Comparison of ENCODE assay signal across 9 cellular contexts in genomic region chr10:98340261-98340675, GRCh38.
A peak's percentile ranks its signal among the peaks of the same experiment; 100 is the strongest.
DNase-seq lines count a peak whose midpoint lies in the region; ATAC-seq, FAIRE-seq and TF ChIP-seq lines count a peak whose summit lies in the region.
"Had no signal": no experiment of that assay in that cellular context is flagged by ENCODE, and none has a peak within 500 bp of the region (broad histone marks: within the 10 kb centered on the region; RNA-seq: fewer than 3 reads in every experiment).

No MANE protein-coding gene starts in this region.

- H3K9me3 Mint-ChIP-seq in activated CD8-positive, alpha-beta T cell treated with anti-CD3 and anti-CD28 coated beads for 36 hours: no peaks in the 10 kb centered on the region
- H3K9me3 Mint-ChIP-seq: activated naive CD8-positive, alpha-beta T cell treated with anti-CD3 and anti-CD28 coated beads, Interleukin-2, amount 10 ng/mL, durations not matched to agents 7 days and 5 days had no signal

- intact Hi-C loops in activated CD8-positive, alpha-beta T cell treated with anti-CD3 and anti-CD28 coated beads for 36 hours (cut with micrococcal nuclease): no loop called here

- CTCF ChIA-PET in activated CD8-positive, alpha-beta T cell treated with anti-CD3 and anti-CD28 coated beads for 36 hours (lab: Charles Lee): interaction anchor here (0.9 to 1.1 kb wide), 2 partner anchors 8 to 170 kb away, joined by 3 read pairs; no protein-coding TSS in a partner anchor

- no peak for TF ChIP-seq CTCF in GM10266 (IDR thresholded peaks at IDR 0.05; ENCODE audit: control insufficient read depth, insufficient read depth, low read depth, missing control alignments)
- TF ChIP-seq CTCF in activated CD8-positive, alpha-beta T cell treated with anti-CD3 and anti-CD28 coated beads for 36 hours (IDR thresholded peaks at IDR 0.05): no peak

- no peak overlapping the region for H3K4me3 Mint-ChIP-seq in activated CD8-positive, alpha-beta T cell treated with anti-CD3 and anti-CD28 coated beads for 36 hours
- H3K4me3 Mint-ChIP-seq: activated naive CD8-positive, alpha-beta T cell treated with anti-CD3 and anti-CD28 coated beads, Interleukin-2, amount 10 ng/mL, durations not matched to agents 7 days and 5 days had no signal

- no peaks in the 10 kb centered on the region for H3K36me3 Mint-ChIP-seq in activated CD8-positive, alpha-beta T cell treated with anti-CD3 and anti-CD28 coated beads for 36 hours (ENCODE audit: low read depth)
- H3K36me3 Mint-ChIP-seq: activated naive CD8-positive, alpha-beta T cell treated with anti-CD3 and anti-CD28 coated beads, Interleukin-2, amount 10 ng/mL, durations not matched to agents 7 days and 5 days had no signal

- POLR2A ChIA-PET in activated CD8-positive, alpha-beta T cell treated with anti-CD3 and anti-CD28 coated beads for 36 hours (lab: Charles Lee): no interaction called here

- H3K27ac Mint-ChIP-seq in activated CD8-positive, alpha-beta T cell treated with anti-CD3 and anti-CD28 coated beads for 36 hours: no peak overlapping the region
- H3K27ac Mint-ChIP-seq: activated naive CD8-positive, alpha-beta T cell treated with anti-CD3 and anti-CD28 coated beads, Interleukin-2, amount 10 ng/mL, durations not matched to agents 7 days and 5 days had no signal

- DNase-seq in DMS 273 (lab: John Stamatoyannopoulos, UW; ENCODE audit: unreplicated experiment) (peak; percentile 13), DMS 273 treated with DMSO at 0.1 percent for 48 hours (lab: John Stamatoyannopoulos, UW) (no peak), RCC 7860 (ENCODE audit: low spot score) (peak; percentile 9), occipital lobe (lab: John Stamatoyannopoulos, UW) (peak; percentile 21), GM10266 (ENCODE audit: extremely low spot score) (no peak), NCI-H187 (lab: John Stamatoyannopoulos, UW) (no peak)
- DNase-seq in activated CD8-positive, alpha-beta T cell treated with anti-CD3 and anti-CD28 coated beads for 36 hours: no peak
- DNase-seq: activated naive CD8-positive, alpha-beta T cell treated with anti-CD3 and anti-CD28 coated beads, Interleukin-2, amount 10 ng/mL, durations not matched to agents 7 days and 5 days had no signal

- H3K27me3 Mint-ChIP-seq in activated CD8-positive, alpha-beta T cell treated with anti-CD3 and anti-CD28 coated beads for 36 hours: peaks cover 11% of the 10 kb centered on the region

- no peak for FAIRE-seq in RCC 7860 (lab: Jason Lieb, UNC)

- peak; percentile 54 for ATAC-seq in HG02678 (IDR thresholded peaks at IDR 0.05; ENCODE audit: unreplicated experiment)
- ATAC-seq in activated CD8-positive, alpha-beta T cell treated with anti-CD3 and anti-CD28 coated beads for 36 hours: no peak

- H3K4me1 Mint-ChIP-seq in activated CD8-positive, alpha-beta T cell treated with anti-CD3 and anti-CD28 coated beads for 36 hours (ENCODE audit: low read depth): peaks cover 12% of the 10 kb centered on the region

Comparison
In these comparisons a context has a peak if more than half of its experiments do, and no peak if none do; other contexts are left out.
1. DNase-seq: peak in DMS 273 (single experiment), RCC 7860 (single experiment) and occipital lobe (single experiment); none in DMS 273 treated with DMSO at 0.1 percent for 48 hours (single experiment), GM10266 (single experiment), NCI-H187 (0 of 2) and activated CD8-positive, alpha-beta T cell treated with anti-CD3 and anti-CD28 coated beads for 36 hours (single experiment).